10 cellular contexts compared by ENCODE assay signal in the genomic region with DNA sequence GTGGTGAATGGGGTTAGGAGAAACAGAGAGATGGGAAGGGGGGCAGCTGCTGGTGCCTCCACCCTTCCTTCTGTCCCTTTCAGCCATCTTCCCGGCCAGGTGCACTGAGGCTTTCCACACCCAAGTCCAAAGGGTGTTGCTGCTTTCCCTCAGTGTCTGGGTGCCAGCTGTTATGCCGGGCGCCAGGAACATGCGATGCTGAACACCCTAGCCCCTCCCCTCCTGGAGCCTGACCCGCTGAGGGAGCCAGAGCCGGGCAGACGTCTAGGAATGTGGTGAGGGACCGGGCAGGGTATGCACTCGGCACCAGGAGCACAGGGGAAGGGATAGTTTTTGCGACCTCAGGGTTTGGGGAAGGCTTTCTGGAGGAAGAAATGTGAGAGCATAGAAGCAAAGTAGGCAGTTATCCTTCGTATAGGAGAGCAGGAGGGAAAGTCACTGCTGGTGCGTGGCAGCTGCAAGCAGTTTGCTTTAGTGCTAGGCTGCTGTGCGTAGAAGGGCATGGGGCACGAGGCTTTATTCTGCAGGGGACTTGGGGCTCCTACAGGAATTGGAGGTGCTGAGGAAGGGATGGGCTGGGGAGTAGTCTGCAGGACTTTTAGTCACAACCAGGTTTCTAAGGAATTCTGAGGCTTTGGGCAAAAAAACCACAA.
A peak's percentile ranks its signal among the peaks of the same experiment; 100 is the strongest.
DNase-seq lines count a peak whose midpoint lies in the region; ATAC-seq and TF ChIP-seq lines count a peak whose summit lies in the region.
"Had no signal": no experiment of that assay in that cellular context is flagged by ENCODE, and none has a peak within 500 bp of the region (broad histone marks: within the 10 kb centered on the region; RNA-seq: fewer than 3 reads in every experiment).

No MANE protein-coding gene starts in this region.

- no peak for TF ChIP-seq CTCF in BJ (IDR thresholded peaks at IDR 0.05; ENCODE audit: insufficient read depth, low read depth, low read length)
- no peak for TF ChIP-seq CTCF in RWPE1 (conservative IDR thresholded peaks at IDR 0.05; ENCODE audit: low read depth)
- TF ChIP-seq CTCF in WERI-Rb-1 (IDR thresholded peaks at IDR 0.05; ENCODE audit: low read depth, low read length): no peak
- TF ChIP-seq CTCF in suprapubic skin (IDR thresholded peaks at IDR 0.05): no peak

- H3K9me3 ChIP-seq in SK-N-MC (ENCODE audit: low read depth, low read length): no peaks in the 10 kb centered on the region
- H3K9me3 ChIP-seq in WERI-Rb-1 (ENCODE audit: severe bottlenecking): no peaks in the 10 kb centered on the region
- H3K9me3 ChIP-seq in suprapubic skin: no peaks in the 10 kb centered on the region

- peak overlapping the region; percentile 67 for H3K9ac ChIP-seq in SK-N-MC (ENCODE audit: insufficient read length)

- H3K27ac ChIP-seq in SK-N-MC (no peak overlapping the region), RWPE1 (no peak overlapping the region), WERI-Rb-1 (no peak overlapping the region), suprapubic skin (no peak overlapping the region)

- H3K27me3 ChIP-seq in BJ (ENCODE audit: control insufficient read depth, insufficient read depth, low read length) (peaks cover 2% of the 10 kb centered on the region), H7 (ENCODE audit: control insufficient read depth, insufficient read depth, low read length) (no peaks in the 10 kb centered on the region; the same call in 1 of the 2 replicates), WERI-Rb-1 (ENCODE audit: insufficient read depth, low read depth, severe bottlenecking) (no peaks in the 10 kb centered on the region), suprapubic skin (peaks cover 3% of the 10 kb centered on the region)

- CTCF ChIA-PET in BJ (lab: Yijun Ruan, JAX): interaction anchor here (0.6 kb wide), 1 partner anchor 61 kb away, joined by 3 read pairs; no protein-coding TSS in a partner anchor
- CTCF ChIA-PET in RWPE1 (lab: Yijun Ruan, JAX): interaction anchor here (1.0 kb wide), 1 partner anchor 15 kb away, joined by 3 read pairs; no protein-coding TSS in a partner anchor

- POLR2A ChIA-PET in BJ (lab: Charles Lee) (no interaction called here), RWPE1 (lab: Yijun Ruan, JAX; ENCODE audit: low non-redundant PET) (no interaction called here)

- no peak for DNase-seq in BJ (ENCODE audit: low read depth)
- peak; percentile 59 for DNase-seq in H7
- DNase-seq in SK-N-MC (ENCODE audit: low read depth, low spot score): no peak
- DNase-seq in left lobe of liver (ENCODE audit: low spot score): no peak
- no peak for DNase-seq in RWPE1 (ENCODE audit: low spot score)
- DNase-seq in WERI-Rb-1: no peak
- no peak for DNase-seq in suprapubic skin (ENCODE audit: low spot score in 2 of 2)
- DNase-seq: effector CD4-positive, alpha-beta T cell; NCI-H774 had no signal

- H3K4me3 ChIP-seq in BJ (ENCODE audit: low read depth, low read length) (0 out of 2 replicates have a peak overlapping the region, but pooled peaks have one; percentile 4), H7 (ENCODE audit: insufficient read depth, low read depth, low read length) (no peak overlapping the region), SK-N-MC (peak overlapping the region; percentile 75), WERI-Rb-1 (ENCODE audit: low read depth, low read length) (no peak overlapping the region), suprapubic skin (no peak overlapping the region)

- peaks cover 8% of the 10 kb centered on the region for H3K4me1 ChIP-seq in suprapubic skin

- WGBS in suprapubic skin: 26% methylated on average over 14 of the region's 14 CpGs

- TF ChIP-seq POLR2A in suprapubic skin (IDR thresholded peaks at IDR 0.05): no peak

- ATAC-seq in left lobe of liver (peak; percentile 24), HG02870 (IDR thresholded peaks at IDR 0.05; ENCODE audit: unreplicated experiment) (no peak)

- no peak for TF ChIP-seq EP300 in suprapubic skin (IDR thresholded peaks at IDR 0.05)

- H3K36me3 ChIP-seq in BJ (ENCODE audit: control insufficient read depth, insufficient read depth, low read length) (no peaks in the 10 kb centered on the region), H7 (replicated peaks; ENCODE audit: control insufficient read depth, insufficient read depth, low read length) (no peaks in the 10 kb centered on the region), SK-N-MC (ENCODE audit: insufficient read depth, low read length) (no peaks in the 10 kb centered on the region), WERI-Rb-1 (no peaks in the 10 kb centered on the region), suprapubic skin (no peaks in the 10 kb centered on the region)

Comparison
In these comparisons a context has a peak if more than half of its experiments do, and no peak if none do; other contexts are left out.
1. H3K4me3 ChIP-seq: peak in BJ (single experiment) and SK-N-MC (single experiment); none in H7 (single experiment), WERI-Rb-1 (single experiment) and suprapubic skin (single experiment).